Comparison of ENCODE assay signal across 16 cellular contexts in genomic region chr6:167550936-167551633, GRCh38.
DNase-seq lines count a peak whose midpoint lies in the region; ATAC-seq, FAIRE-seq and TF ChIP-seq lines count a peak whose summit lies in the region.
"Had no signal": no experiment of that assay in that cellular context is flagged by ENCODE, and none has a peak within 500 bp of the region (broad histone marks: within the 10 kb centered on the region; RNA-seq: fewer than 3 reads in every experiment).

No MANE protein-coding gene starts in this region.

- DNase-seq in astrocyte of the hippocampus (ENCODE audit: low read depth, low spot score) (peak; percentile 89), right atrium auricular region (ENCODE audit: low spot score) (peak; percentile 82), pancreas (peak in 5 of 6 donors; percentile 45 to 81 (median 68)), COR-L47 (lab: John Stamatoyannopoulos, UW) (no peak), NCI-H1048 (lab: John Stamatoyannopoulos, UW) (no peak)
- no peak for DNase-seq in stimulated activated naive CD4-positive, alpha-beta T cell treated with Interleukin-2 at 50 U/mL for 16 hours (lab: John Stamatoyannopoulos, UW)
- DNase-seq in CD8-positive, alpha-beta T cell: no peak
- DNase-seq: ACHN; activated CD4-positive, alpha-beta T cell treated with anti-CD3 and anti-CD28 coated beads for 36 hours; activated effector memory CD4-positive, alpha-beta T cell treated with Interleukin-2 at 50 U/mL for 16 hours; EL; KG1; NCI-H345; SHP77 treated with DMSO at 0.1 percent for 48 hours had no signal

- POLR2A ChIA-PET in CD8-positive, alpha-beta T cell (lab: Charles Lee): no interaction called here

- H3K9me3 ChIP-seq in BLaER1 (peaks cover 17% of the 10 kb centered on the region), right atrium auricular region (peaks cover 0 to 12% of the 10 kb centered on the region in 2 donors), pancreas (no peaks in the 10 kb centered on the region)
- H3K9me3 ChIP-seq in CD8-positive, alpha-beta T cell (ENCODE audit: low read length): no peaks in the 10 kb centered on the region

- CTCF ChIA-PET in CD8-positive, alpha-beta T cell (lab: Charles Lee): no interaction called here

- H3K4me2 ChIP-seq in BLaER1: peak overlapping the region; percentile 36

- no peaks in the 10 kb centered on the region for H3K27me3 ChIP-seq in BLaER1
- H3K27me3 ChIP-seq in right atrium auricular region: no peaks in the 10 kb centered on the region
- H3K27me3 ChIP-seq in pancreas: no peaks in the 10 kb centered on the region
- no peaks in the 10 kb centered on the region for H3K27me3 ChIP-seq in CD8-positive, alpha-beta T cell (ENCODE audit: insufficient read depth, low read length)

- peaks cover 60% of the 10 kb centered on the region for H3K4me1 ChIP-seq in BLaER1
- peaks cover 0 to 17% of the 10 kb centered on the region in 2 donors for H3K4me1 ChIP-seq in right atrium auricular region
- peaks cover 0 to 5% (median 0%) of the 10 kb centered on the region in 3 donors for H3K4me1 ChIP-seq in pancreas
- no peaks in the 10 kb centered on the region for H3K4me1 ChIP-seq in CD8-positive, alpha-beta T cell (ENCODE audit: insufficient read depth, low read length)
- H3K4me1 ChIP-seq: parathyroid adenoma had no signal

- no peak overlapping the region for H3K4me3 Mint-ChIP-seq in CD8-positive, alpha-beta T cell
- H3K4me3 Mint-ChIP-seq: activated CD4-positive, alpha-beta T cell treated with anti-CD3 and anti-CD28 coated beads for 36 hours had no signal

- no peaks in the 10 kb centered on the region for H4K20me1 ChIP-seq in BLaER1

- ATAC-seq in pancreas: peak in 3 of 4 donors; percentile 13 to 51 (median 25)
- no peak for ATAC-seq in CD8-positive, alpha-beta T cell
- ATAC-seq: activated CD4-positive, alpha-beta T cell treated with anti-CD3 and anti-CD28 coated beads for 36 hours had no signal

- TF ChIP-seq CTCF in right atrium auricular region (IDR thresholded peaks at IDR 0.05) (no peak), pancreas (IDR thresholded peaks at IDR 0.05) (no peak)
- no peak for TF ChIP-seq CTCF in CD8-positive, alpha-beta T cell (IDR thresholded peaks at IDR 0.05)

- H3K27ac Mint-ChIP-seq in CD8-positive, alpha-beta T cell: no peak overlapping the region
- H3K27ac Mint-ChIP-seq: activated CD4-positive, alpha-beta T cell treated with anti-CD3 and anti-CD28 coated beads for 36 hours had no signal

- peaks cover 3% of the 10 kb centered on the region for H3K9me3 Mint-ChIP-seq in CD8-positive, alpha-beta T cell

- H3K36me3 ChIP-seq in BLaER1 (no peaks in the 10 kb centered on the region), right atrium auricular region (no peaks in the 10 kb centered on the region), pancreas (no peaks in the 10 kb centered on the region)
- H3K36me3 ChIP-seq in CD8-positive, alpha-beta T cell (ENCODE audit: insufficient read depth, low read length): no peaks in the 10 kb centered on the region

- H3K27me3 Mint-ChIP-seq in CD8-positive, alpha-beta T cell (ENCODE audit: low read depth): no peaks in the 10 kb centered on the region
- H3K27me3 Mint-ChIP-seq: activated CD4-positive, alpha-beta T cell treated with anti-CD3 and anti-CD28 coated beads for 36 hours had no signal

- 48 to 56% methylated on average over 29 of the region's 29 CpGs for WGBS in pancreas, 2 donors

- intact Hi-C loops in pancreas (cut with DNase I): no loop called here
- intact Hi-C loops in CD8-positive, alpha-beta T cell (cut with DNase I, micrococcal nuclease): loop anchor here in 1 of 2 experiments (1.0 kb wide), 1 partner anchor 29 kb away; no protein-coding TSS in a partner anchor

- FAIRE-seq in pancreas (lab: Jason Lieb, UNC): no peak

- H3K27ac ChIP-seq in BLaER1 (no peak overlapping the region), right atrium auricular region (peak overlapping the region; percentile 43 to 53), pancreas (no peak overlapping the region)
- no peak overlapping the region for H3K27ac ChIP-seq in CD8-positive, alpha-beta T cell (ENCODE audit: low read depth, low read length)
- H3K27ac ChIP-seq: parathyroid adenoma had no signal

- no peaks in the 10 kb centered on the region for H3K36me3 Mint-ChIP-seq in CD8-positive, alpha-beta T cell

- H3K4me3 ChIP-seq in BLaER1: no peak overlapping the region
- H3K4me3 ChIP-seq in right atrium auricular region: no peak overlapping the region
- no peak overlapping the region for H3K4me3 ChIP-seq in pancreas
- no peak overlapping the region for H3K4me3 ChIP-seq in CD8-positive, alpha-beta T cell (ENCODE audit: low read depth, low read length)

- no peaks in the 10 kb centered on the region for H3K4me1 Mint-ChIP-seq in CD8-positive, alpha-beta T cell (ENCODE audit: low read depth)
- H3K4me1 Mint-ChIP-seq: activated CD4-positive, alpha-beta T cell treated with anti-CD3 and anti-CD28 coated beads for 36 hours had no signal

- no peak overlapping the region for H3K9ac ChIP-seq in BLaER1
- H3K9ac ChIP-seq: parathyroid adenoma had no signal

Comparison
In these comparisons a context has a peak if more than half of its experiments do, and no peak if none do; other contexts are left out.
1. H3K27ac ChIP-seq: peak in right atrium auricular region (2 of 2); none in BLaER1 (single experiment), pancreas (0 of 4) and CD8-positive, alpha-beta T cell (single experiment).
2. DNase-seq: peak in astrocyte of the hippocampus (single experiment), right atrium auricular region (single experiment) and pancreas (5 of 6); none in stimulated activated naive CD4-positive, alpha-beta T cell treated with Interleukin-2 at 50 U/mL for 16 hours (single experiment), COR-L47 (single experiment), CD8-positive, alpha-beta T cell (0 of 7) and NCI-H1048 (single experiment).